ENCODE assay signal across 23 cellular contexts in genomic region chr5:78234804-78235203, GRCh38. TPM values are rescaled to one million over a fixed set of nuclear protein-coding genes. Genes with fewer than 3 reads are reported as not detected.
DNase-seq lines count a peak whose midpoint lies in the region; ATAC-seq, FAIRE-seq and TF ChIP-seq lines count a peak whose summit lies in the region.
"Had no signal": no experiment of that assay in that cellular context is flagged by ENCODE, and none has a peak within 500 bp of the region (broad histone marks: within the 10 kb centered on the region; RNA-seq: fewer than 3 reads in every experiment).

No MANE protein-coding gene starts in this region.

- H3K9me3 Mint-ChIP-seq in WTC11, result no peaks in the 10 kb centered on the region
- H3K9me3 Mint-ChIP-seq: CD4-positive, alpha-beta T cell; CD8-positive, alpha-beta memory T cell had no signal

- no peak overlapping the region for H3K27ac ChIP-seq in osteoblast (ENCODE audit: low read depth, low read length)
- H3K27ac ChIP-seq: A549; BLaER1 treated with 17β-estradiol and CSF1 and Interleukin-3, amounts not matched to agents 10 nM and 100 nM had no signal

- no peak for ATAC-seq in WTC11
- ATAC-seq: A549 had no signal

- peaks cover 45% of the 10 kb centered on the region for H3K79me2 ChIP-seq in osteoblast (ENCODE audit: insufficient read depth, low read length)

- no peak overlapping the region for H3K4me3 Mint-ChIP-seq in WTC11
- H3K4me3 Mint-ChIP-seq: CD14-positive monocyte; CD4-positive, alpha-beta T cell; CD8-positive, alpha-beta memory T cell had no signal

- POLR2A ChIA-PET in WTC11 (lab: Charles Lee), result no interaction called here

- H3K27ac Mint-ChIP-seq in WTC11, result no peak overlapping the region
- H3K27ac Mint-ChIP-seq: CD4-positive, alpha-beta T cell had no signal

- CTCF ChIA-PET in WTC11 (lab: Charles Lee), result no interaction called here

- H3K36me3 Mint-ChIP-seq in WTC11, result peaks cover 3% of the 10 kb centered on the region; the same call in 1 of the 2 replicates

- H3K9me3 ChIP-seq in osteoblast (ENCODE audit: low read depth, low read length), result no peaks in the 10 kb centered on the region
- H3K9me3 ChIP-seq: A549, BE2C had no signal

- no peak overlapping the region for H3K4me3 ChIP-seq in osteoblast (ENCODE audit: insufficient read depth, low read length)
- H3K4me3 ChIP-seq: A549; BLaER1 treated with 17β-estradiol and CSF1 and Interleukin-3, amounts not matched to agents 10 nM and 100 nM; GM12878 had no signal

- H3K4me1 ChIP-seq in osteoblast (ENCODE audit: insufficient read depth, low read length), result peaks cover 13% of the 10 kb centered on the region
- H3K4me1 ChIP-seq: A549; BE2C; BLaER1 treated with 17β-estradiol and CSF1 and Interleukin-3, amounts not matched to agents 10 nM and 100 nM had no signal

- DNase-seq in H54 (ENCODE audit: insufficient read length, low spot score) (no peak), WTC11 (ENCODE audit: low spot score) (no peak), osteoblast (ENCODE audit: insufficient read length, low spot score, missing footprints) (peak; percentile 6), HuH-7.5 (ENCODE audit: low spot score) (no peak), hypothalamus (lab: John Stamatoyannopoulos, UW) (no peak), NCI-H146 treated with DMSO at 0.1 percent for 48 hours (lab: John Stamatoyannopoulos, UW; ENCODE audit: unreplicated experiment) (no peak)
- DNase-seq: 8988T; ACHN; AML-193; BE2C; CD4-positive, alpha-beta T cell; CD8-positive, alpha-beta memory T cell; DMS 273 treated with DMSO at 0.1 percent for 48 hours; DMS79; EL; GDM1; GOT3; H7 had no signal

- H3K27me3 ChIP-seq in osteoblast (ENCODE audit: insufficient read depth, low read length), result no peaks in the 10 kb centered on the region
- H3K27me3 ChIP-seq: BE2C; BLaER1 treated with 17β-estradiol and CSF1 and Interleukin-3, amounts not matched to agents 10 nM and 100 nM had no signal

- TF ChIP-seq POLR2A in H54 (IDR thresholded peaks at IDR 0.05; ENCODE audit: low read depth, low read length), result no peak

- peak; percentile 50 for FAIRE-seq in H54 (lab: Jason Lieb, UNC)
- FAIRE-seq: A549, D721Med had no signal

- H3K27me3 Mint-ChIP-seq in WTC11 (ENCODE audit: low read depth), result no peaks in the 10 kb centered on the region
- H3K27me3 Mint-ChIP-seq: CD4-positive, alpha-beta T cell; CD8-positive, alpha-beta memory T cell had no signal

- H3K36me3 ChIP-seq in osteoblast (ENCODE audit: insufficient read depth, low read length), result no peaks in the 10 kb centered on the region
- H3K36me3 ChIP-seq: BE2C had no signal

- peak overlapping the region; percentile 72 for H3K4me2 ChIP-seq in osteoblast (ENCODE audit: insufficient read depth, low read length)
- H3K4me2 ChIP-seq: A549; BLaER1 treated with 17β-estradiol and CSF1 and Interleukin-3, amounts not matched to agents 10 nM and 100 nM had no signal

- H2AFZ ChIP-seq in osteoblast (ENCODE audit: low read length), result no peak overlapping the region

- peaks cover 16% of the 10 kb centered on the region for H4K20me1 ChIP-seq in osteoblast (ENCODE audit: insufficient read depth, low read length)

- TF ChIP-seq CTCF in WTC11 (IDR thresholded peaks at IDR 0.05), result no peak
- no peak for TF ChIP-seq CTCF in osteoblast (IDR thresholded peaks at IDR 0.05; ENCODE audit: extremely low read depth, low read depth, low read length)

- H3K4me1 Mint-ChIP-seq in WTC11, result no peaks in the 10 kb centered on the region

TF ChIP-seq in WTC11, 78 proteins besides CTCF, POLR2A, EP300 and RAD21:
- TF ChIP-seq ZNF121 (CRISPR knock-in tag; IDR thresholded peaks at IDR 0.05), result peak; percentile 8; the same call in 1 of the 2 replicates
- TF ChIP-seq FOXJ3 (CRISPR knock-in tag; IDR thresholded peaks at IDR 0.05; ENCODE audit: borderline replicate concordance), result no peak
- TF ChIP-seq TEAD1 (CRISPR knock-in tag; IDR thresholded peaks at IDR 0.05), result no peak
- no peak for TF ChIP-seq ATF3 (CRISPR knock-in tag; conservative IDR thresholded peaks at IDR 0.05)
- no peak for TF ChIP-seq HMGXB4 (CRISPR knock-in tag; IDR thresholded peaks at IDR 0.05)
- TF ChIP-seq SOX15 (CRISPR knock-in tag; IDR thresholded peaks at IDR 0.05), result no peak
- no peak for TF ChIP-seq GABPB1 (CRISPR knock-in tag; IDR thresholded peaks at IDR 0.05)
- TF ChIP-seq RORB (CRISPR knock-in tag; IDR thresholded peaks at IDR 0.05), result no peak

RNA-seq across cellular contexts. Expression of gene AP3B1, which starts 59.7 kb away (rescaled TPM):
- 42.8 to 50.3 TPM (median 46.3 TPM) in 3 replicates for total RNA-seq in WTC11 (2021)
- 77.4 and 85.7 TPM in 2 replicates for total RNA-seq in osteoblast
